Comparison of ENCODE assay signal across 20 cellular contexts in genomic region chr10:27312854-27313253, GRCh38.
DNase-seq lines count a peak whose midpoint lies in the region; ATAC-seq and TF ChIP-seq lines count a peak whose summit lies in the region.
"Had no signal": no experiment of that assay in that cellular context is flagged by ENCODE, and none has a peak within 500 bp of the region (broad histone marks: within the 10 kb centered on the region; RNA-seq: fewer than 3 reads in every experiment).

No MANE protein-coding gene starts in this region.

- H3K27ac Mint-ChIP-seq in activated CD4-positive, alpha-beta T cell treated with anti-CD3 and anti-CD28 coated beads for 36 hours = no peak overlapping the region
- H3K27ac Mint-ChIP-seq in activated CD4-positive, alpha-beta T cell treated with anti-CD3 and anti-CD28 coated beads, Interleukin-2, amount 10 ng/mL, durations not matched to agents 7 days and 5 days = no peak overlapping the region
- no peak overlapping the region for H3K27ac Mint-ChIP-seq in Calu3 (ENCODE audit: unreplicated experiment)
- H3K27ac Mint-ChIP-seq: CD4-positive, alpha-beta memory T cell; HFFc6 had no signal

- H3K9ac ChIP-seq in mesenchymal stem cell (ENCODE audit: low read length) = no peak overlapping the region
- H3K9ac ChIP-seq: BLaER1 treated with 17β-estradiol and CSF1 and Interleukin-3, amounts not matched to agents 10 nM and 100 nM had no signal

- peaks cover 8% of the 10 kb centered on the region for H3K27me3 Mint-ChIP-seq in activated CD4-positive, alpha-beta T cell treated with anti-CD3 and anti-CD28 coated beads for 36 hours
- H3K27me3 Mint-ChIP-seq in activated CD4-positive, alpha-beta T cell treated with anti-CD3 and anti-CD28 coated beads, Interleukin-2, amount 10 ng/mL, durations not matched to agents 7 days and 5 days = peaks cover 6% of the 10 kb centered on the region
- no peaks in the 10 kb centered on the region for H3K27me3 Mint-ChIP-seq in Calu3 (ENCODE audit: unreplicated experiment)

- H4K91ac ChIP-seq in mesenchymal stem cell (ENCODE audit: low read length) = no peak overlapping the region

- H2AFZ ChIP-seq in mesenchymal stem cell (ENCODE audit: low read depth, low read length) = no peak overlapping the region

- ATAC-seq in activated CD4-positive, alpha-beta T cell treated with anti-CD3 and anti-CD28 coated beads for 36 hours = peak; percentile 63
- ATAC-seq in HG02610 (IDR thresholded peaks at IDR 0.05; ENCODE audit: unreplicated experiment) (no peak), left cardiac atrium (no peak)
- ATAC-seq: A549 had no signal

- no peak overlapping the region for H3K4me3 Mint-ChIP-seq in activated CD4-positive, alpha-beta T cell treated with anti-CD3 and anti-CD28 coated beads for 36 hours
- H3K4me3 Mint-ChIP-seq in activated CD4-positive, alpha-beta T cell treated with anti-CD3 and anti-CD28 coated beads, Interleukin-2, amount 10 ng/mL, durations not matched to agents 7 days and 5 days = no peak overlapping the region
- no peak overlapping the region for H3K4me3 Mint-ChIP-seq in Calu3 (ENCODE audit: low read depth, unreplicated experiment)
- H3K4me3 Mint-ChIP-seq: CD4-positive, alpha-beta memory T cell; HFFc6 had no signal

- H2BK5ac ChIP-seq in mesenchymal stem cell (ENCODE audit: low read depth, low read length, poor library complexity, severe bottlenecking) = no peak overlapping the region

- POLR2A ChIA-PET in activated CD4-positive, alpha-beta T cell treated with anti-CD3 and anti-CD28 coated beads for 36 hours (lab: Charles Lee) = interaction anchor here (0.8 kb wide), 1 partner anchor 409 kb away, joined by 9 read pairs; no protein-coding TSS in a partner anchor
- POLR2A ChIA-PET in activated CD4-positive, alpha-beta T cell treated with anti-CD3 and anti-CD28 coated beads, Interleukin-2, amount 10 ng/mL, durations not matched to agents 7 days and 5 days (lab: Charles Lee) = no interaction called here

- H3K23ac ChIP-seq in mesenchymal stem cell (ENCODE audit: low read length in 2 of 2) = no peak overlapping the region

- H3K9me3 Mint-ChIP-seq in activated CD4-positive, alpha-beta T cell treated with anti-CD3 and anti-CD28 coated beads for 36 hours (ENCODE audit: low read depth) = no peaks in the 10 kb centered on the region
- H3K9me3 Mint-ChIP-seq in activated CD4-positive, alpha-beta T cell treated with anti-CD3 and anti-CD28 coated beads, Interleukin-2, amount 10 ng/mL, durations not matched to agents 7 days and 5 days = no peaks in the 10 kb centered on the region
- no peaks in the 10 kb centered on the region for H3K9me3 Mint-ChIP-seq in Calu3 (ENCODE audit: low read depth, unreplicated experiment)
- H3K9me3 Mint-ChIP-seq: CD4-positive, alpha-beta memory T cell; HFFc6 had no signal

- H3K36me3 Mint-ChIP-seq in activated CD4-positive, alpha-beta T cell treated with anti-CD3 and anti-CD28 coated beads for 36 hours (ENCODE audit: low read depth) = no peaks in the 10 kb centered on the region
- no peaks in the 10 kb centered on the region for H3K36me3 Mint-ChIP-seq in activated CD4-positive, alpha-beta T cell treated with anti-CD3 and anti-CD28 coated beads, Interleukin-2, amount 10 ng/mL, durations not matched to agents 7 days and 5 days (ENCODE audit: low read depth)
- H3K36me3 Mint-ChIP-seq in Calu3 (ENCODE audit: insufficient read depth, unreplicated experiment) = no peaks in the 10 kb centered on the region
- H3K36me3 Mint-ChIP-seq: CD4-positive, alpha-beta memory T cell had no signal

- no peak overlapping the region for H2BK15ac ChIP-seq in mesenchymal stem cell (ENCODE audit: low read depth, poor library complexity, severe bottlenecking)

- H2BK12ac ChIP-seq in mesenchymal stem cell (ENCODE audit: low read length in 2 of 2) = no peak overlapping the region

- peaks cover 3% of the 10 kb centered on the region for H3K4me1 ChIP-seq in mesenchymal stem cell (ENCODE audit: control insufficient read depth, insufficient read depth, low read depth, low read length)
- H3K4me1 ChIP-seq: A549; BE2C; BLaER1 treated with 17β-estradiol and CSF1 and Interleukin-3, amounts not matched to agents 10 nM and 100 nM; HAP-1 had no signal

- no peak overlapping the region for H3K4me3 ChIP-seq in mesenchymal stem cell (ENCODE audit: insufficient read depth in 1 of 2, low read depth in 1 of 2, low read length in 2 of 2)
- H3K4me3 ChIP-seq: A549; BLaER1 treated with 17β-estradiol and CSF1 and Interleukin-3, amounts not matched to agents 10 nM and 100 nM; HAP-1 had no signal

- no peak overlapping the region for H4K8ac ChIP-seq in mesenchymal stem cell (ENCODE audit: low read length)

- peak; percentile 24 for DNase-seq in activated CD4-positive, alpha-beta T cell treated with anti-CD3 and anti-CD28 coated beads for 36 hours
- no peak for DNase-seq in activated CD4-positive, alpha-beta T cell treated with anti-CD3 and anti-CD28 coated beads, Interleukin-2, amount 10 ng/mL, durations not matched to agents 7 days and 5 days
- peak; percentile 11 for DNase-seq in Calu3
- peak; percentile 3 for DNase-seq in dedifferentiated amniotic fluid mesenchymal stem cell (ENCODE audit: extremely low spot score)
- no peak for DNase-seq in mesenchymal stem cell
- DNase-seq in NCI-H2029 (lab: John Stamatoyannopoulos, UW) = no peak
- DNase-seq in left cardiac atrium = no peak
- DNase-seq: 8988T; AML-193; BE2C; CD4-positive, alpha-beta memory T cell; COR-L47; DMS153; DND-41; GOT3; HFFc6 had no signal

- intact Hi-C loops in activated CD4-positive, alpha-beta T cell treated with anti-CD3 and anti-CD28 coated beads for 36 hours (cut with DNase I, micrococcal nuclease) = no loop called here
- intact Hi-C loops in Calu3 (cut with micrococcal nuclease; ENCODE audit: unreplicated experiment) = no loop called here
- intact Hi-C loops in left cardiac atrium (cut with DNase I) = no loop called here

- BruUV-seq in Calu3 (replicated peaks; lab: Mats Ljungman, UMichigan) = no TSS peak

- H3K79me1 ChIP-seq in mesenchymal stem cell (replicated peaks; ENCODE audit: low read length, poor library complexity, severe bottlenecking) = no peaks in the 10 kb centered on the region

- no peaks in the 10 kb centered on the region for H3K27me3 ChIP-seq in mesenchymal stem cell (ENCODE audit: control insufficient read depth in 1 of 2, insufficient read depth in 1 of 2, low read length in 2 of 2)
- H3K27me3 ChIP-seq: BLaER1 treated with 17β-estradiol and CSF1 and Interleukin-3, amounts not matched to agents 10 nM and 100 nM had no signal

- TF ChIP-seq CTCF in Calu3 (IDR thresholded peaks at IDR 0.05; ENCODE audit: unreplicated experiment) = no peak

- no peak overlapping the region for H3K18ac ChIP-seq in mesenchymal stem cell (ENCODE audit: low read depth in 1 of 2, low read length in 2 of 2)

- H3K9me3 ChIP-seq in mesenchymal stem cell (ENCODE audit: control insufficient read depth, low read length) = no peaks in the 10 kb centered on the region
- H3K9me3 ChIP-seq: A549, BE2C, HAP-1 had no signal

- H2BK120ac ChIP-seq in mesenchymal stem cell (ENCODE audit: low read depth, low read length) = no peak overlapping the region

- no peak overlapping the region for H3K4ac ChIP-seq in mesenchymal stem cell (ENCODE audit: low read depth in 1 of 2, low read length in 2 of 2)

- peak overlapping the region; percentile 32 for H3K27ac ChIP-seq in mesenchymal stem cell (ENCODE audit: low read length, poor library complexity, severe bottlenecking)
- H3K27ac ChIP-seq: A549; BLaER1 treated with 17β-estradiol and CSF1 and Interleukin-3, amounts not matched to agents 10 nM and 100 nM had no signal

- peaks cover 9% of the 10 kb centered on the region for H3K4me1 Mint-ChIP-seq in activated CD4-positive, alpha-beta T cell treated with anti-CD3 and anti-CD28 coated beads for 36 hours
- peaks cover 5% of the 10 kb centered on the region for H3K4me1 Mint-ChIP-seq in activated CD4-positive, alpha-beta T cell treated with anti-CD3 and anti-CD28 coated beads, Interleukin-2, amount 10 ng/mL, durations not matched to agents 7 days and 5 days
- H3K4me1 Mint-ChIP-seq in Calu3 (ENCODE audit: low read depth, unreplicated experiment) = peaks cover 11% of the 10 kb centered on the region
- H3K4me1 Mint-ChIP-seq: CD4-positive, alpha-beta memory T cell had no signal

- 97% methylated on average over 3 of the region's 4 CpGs for WGBS in mesenchymal stem cell

- CTCF ChIA-PET in activated CD4-positive, alpha-beta T cell treated with anti-CD3 and anti-CD28 coated beads for 36 hours (lab: Charles Lee) = interaction anchor here (0.7 kb wide), 1 partner anchor 343 kb away, joined by 3 read pairs; no protein-coding TSS in a partner anchor
- CTCF ChIA-PET in activated CD4-positive, alpha-beta T cell treated with anti-CD3 and anti-CD28 coated beads, Interleukin-2, amount 10 ng/mL, durations not matched to agents 7 days and 5 days (lab: Charles Lee) = no interaction called here
- CTCF ChIA-PET in Calu3 (lab: Charles Lee) = no interaction called here

- no peak overlapping the region for H3K4me2 ChIP-seq in mesenchymal stem cell (ENCODE audit: low read length, poor library complexity, severe bottlenecking)
- H3K4me2 ChIP-seq: A549; BLaER1 treated with 17β-estradiol and CSF1 and Interleukin-3, amounts not matched to agents 10 nM and 100 nM had no signal

- H3K36me3 ChIP-seq in mesenchymal stem cell (ENCODE audit: control insufficient read depth in 1 of 2, insufficient read depth in 2 of 2, low read depth in 1 of 2, low read length in 2 of 2) = no peaks in the 10 kb centered on the region
- H3K36me3 ChIP-seq: BE2C; BLaER1 treated with 17β-estradiol and CSF1 and Interleukin-3, amounts not matched to agents 10 nM and 100 nM; HAP-1 had no signal

- H3K14ac ChIP-seq in mesenchymal stem cell (ENCODE audit: low read length in 2 of 2) = no peak overlapping the region

- H2AK5ac ChIP-seq in mesenchymal stem cell (ENCODE audit: low read length, severe bottlenecking) = peak overlapping the region; percentile 92

Comparison
In these comparisons a context has a peak if more than half of its experiments do, and no peak if none do; other contexts are left out.
1. DNase-seq: peak in activated CD4-positive, alpha-beta T cell treated with anti-CD3 and anti-CD28 coated beads for 36 hours (single experiment), Calu3 (single experiment) and dedifferentiated amniotic fluid mesenchymal stem cell (single experiment); none in activated CD4-positive, alpha-beta T cell treated with anti-CD3 and anti-CD28 coated beads, Interleukin-2, amount 10 ng/mL, durations not matched to agents 7 days and 5 days (single experiment), mesenchymal stem cell (single experiment), NCI-H2029 (single experiment) and left cardiac atrium (single experiment).